In the genomic region with DNA sequence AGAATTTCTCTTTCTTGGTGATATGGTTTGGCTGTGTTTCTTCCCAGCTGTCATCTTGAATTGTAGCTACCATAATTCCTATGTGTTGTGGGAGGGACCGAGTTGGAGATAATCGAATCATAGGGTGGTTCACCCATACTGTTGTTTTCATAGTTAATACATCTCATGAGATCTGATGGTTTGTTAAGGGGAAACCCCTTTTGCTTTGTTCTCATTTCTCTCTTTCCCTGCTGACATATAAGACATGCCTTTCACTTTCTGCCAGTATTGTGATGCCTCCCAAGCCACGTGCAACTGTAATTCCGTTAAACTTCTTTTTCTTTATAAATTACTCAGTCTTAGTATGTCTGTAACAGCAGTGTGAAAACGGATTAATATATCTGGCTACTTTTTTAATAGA, we compare ENCODE assay signal across 24 cellular contexts.
A peak's percentile ranks its signal among the peaks of the same experiment; 100 is the strongest.
DNase-seq lines count a peak whose midpoint lies in the region; ATAC-seq and TF ChIP-seq lines count a peak whose summit lies in the region.
"Had no signal": no experiment of that assay in that cellular context is flagged by ENCODE, and none has a peak within 500 bp of the region (broad histone marks: within the 10 kb centered on the region; RNA-seq: fewer than 3 reads in every experiment).

No MANE protein-coding gene starts in this region.

- no peak overlapping the region for H3K27ac Mint-ChIP-seq in activated naive CD4-positive, alpha-beta T cell treated with anti-CD3 and anti-CD28 coated beads, Interleukin-2, amount 50 U/mL, for 72 hours
- H3K27ac Mint-ChIP-seq in activated naive CD4-positive, alpha-beta T cell treated with anti-CD3 and anti-CD28 coated beads for 36 hours = no peak overlapping the region
- H3K27ac Mint-ChIP-seq: CD4-positive, alpha-beta memory T cell had no signal

- H3K79me2 ChIP-seq in OCI-LY3 (ENCODE audit: low read length) = no peaks in the 10 kb centered on the region

- TF ChIP-seq CTCF in OCI-LY3 (IDR thresholded peaks at IDR 0.05; ENCODE audit: low read depth, low read length) = no peak
- TF ChIP-seq CTCF in BE2C (IDR thresholded peaks at IDR 0.05; ENCODE audit: low read depth, low read length) = no peak

- H3K36me3 ChIP-seq in OCI-LY3 (replicated peaks; ENCODE audit: low read depth, low read length) = no peaks in the 10 kb centered on the region
- H3K36me3 ChIP-seq in BE2C = no peaks in the 10 kb centered on the region
- H3K36me3 ChIP-seq: BLaER1, HAP-1 had no signal

- H3K4me2 ChIP-seq in OCI-LY3 (ENCODE audit: low read length) = peak overlapping the region; percentile 53; the same call in 1 of the 2 replicates
- H3K4me2 ChIP-seq: A549, BLaER1, KMS-11 had no signal

- CTCF ChIA-PET in activated naive CD4-positive, alpha-beta T cell treated with anti-CD3 and anti-CD28 coated beads for 36 hours (lab: Charles Lee) = no interaction called here

- H3K4me3 Mint-ChIP-seq in activated naive CD4-positive, alpha-beta T cell treated with anti-CD3 and anti-CD28 coated beads for 36 hours = no peak overlapping the region
- H3K4me3 Mint-ChIP-seq: CD4-positive, alpha-beta memory T cell had no signal

- H3K27me3 ChIP-seq in OCI-LY3 (ENCODE audit: low read depth, low read length) (no peaks in the 10 kb centered on the region), BE2C (no peaks in the 10 kb centered on the region)
- H3K27me3 ChIP-seq: BLaER1 had no signal

- no peak overlapping the region for H2AFZ ChIP-seq in OCI-LY3 (ENCODE audit: low read depth, low read length)
- H2AFZ ChIP-seq: GM23248 had no signal

- H3K9ac ChIP-seq in OCI-LY3 (ENCODE audit: low read length) = no peak overlapping the region
- H3K9ac ChIP-seq: BLaER1, GM23248, KMS-11 had no signal

- no peak overlapping the region for H3K4me3 ChIP-seq in OCI-LY3 (ENCODE audit: low read length)
- H3K4me3 ChIP-seq in BE2C (ENCODE audit: low read depth, low read length) = no peak overlapping the region
- H3K4me3 ChIP-seq: A549, BLaER1, GM23248, HAP-1, SK-N-MC had no signal

- peaks cover 4% of the 10 kb centered on the region for H3K27me3 Mint-ChIP-seq in activated naive CD4-positive, alpha-beta T cell treated with anti-CD3 and anti-CD28 coated beads for 36 hours (ENCODE audit: low read depth)

- H3K4me1 ChIP-seq in OCI-LY3 (ENCODE audit: low read length) (peaks cover 11% of the 10 kb centered on the region), BE2C (no peaks in the 10 kb centered on the region)
- H3K4me1 ChIP-seq: A549, BLaER1, HAP-1 had no signal

- H3K27ac ChIP-seq in OCI-LY3 (ENCODE audit: low read length) = no peak overlapping the region
- H3K27ac ChIP-seq: A549, BLaER1, GM23248, HL-60, KMS-11, SK-N-MC had no signal

- H3K36me3 Mint-ChIP-seq in activated naive CD4-positive, alpha-beta T cell treated with anti-CD3 and anti-CD28 coated beads, Interleukin-2, amount 50 U/mL, for 72 hours = peaks cover 0 to 5% of the 10 kb centered on the region in 2 donors
- H3K36me3 Mint-ChIP-seq in activated naive CD4-positive, alpha-beta T cell treated with anti-CD3 and anti-CD28 coated beads for 36 hours (ENCODE audit: low read depth) = no peaks in the 10 kb centered on the region
- H3K36me3 Mint-ChIP-seq: CD4-positive, alpha-beta memory T cell had no signal

- intact Hi-C loops in activated naive CD4-positive, alpha-beta T cell treated with anti-CD3 and anti-CD28 coated beads for 36 hours (cut with micrococcal nuclease) = loop anchor here (1.0 kb wide), 1 partner anchor 110 kb away; no protein-coding TSS in a partner anchor

- H3K4me1 Mint-ChIP-seq in activated naive CD4-positive, alpha-beta T cell treated with anti-CD3 and anti-CD28 coated beads for 36 hours (ENCODE audit: low read depth) = peaks cover 2% of the 10 kb centered on the region
- H3K4me1 Mint-ChIP-seq: CD4-positive, alpha-beta memory T cell had no signal

- peaks cover 12% of the 10 kb centered on the region in 2 donors for H3K9me3 Mint-ChIP-seq in activated naive CD4-positive, alpha-beta T cell treated with anti-CD3 and anti-CD28 coated beads, Interleukin-2, amount 50 U/mL, for 72 hours
- no peaks in the 10 kb centered on the region for H3K9me3 Mint-ChIP-seq in activated naive CD4-positive, alpha-beta T cell treated with anti-CD3 and anti-CD28 coated beads for 36 hours

- no peaks in the 10 kb centered on the region for H4K20me1 ChIP-seq in OCI-LY3 (ENCODE audit: insufficient read depth, low read length)
- H4K20me1 ChIP-seq: BLaER1 had no signal

- peak; percentile 56 to 69 for ATAC-seq in activated naive CD4-positive, alpha-beta T cell treated with anti-CD3 and anti-CD28 coated beads, Interleukin-2, amount 50 U/mL, for 72 hours
- ATAC-seq in GM21619 (IDR thresholded peaks at IDR 0.05; ENCODE audit: unreplicated experiment) (peak; percentile 72), GM19463 (IDR thresholded peaks at IDR 0.05; ENCODE audit: unreplicated experiment) (no peak)
- ATAC-seq: A549 had no signal

- no peak for DNase-seq in activated naive CD4-positive, alpha-beta T cell treated with anti-CD3 and anti-CD28 coated beads, Interleukin-2, amount 50 U/mL, for 72 hours (ENCODE audit: low spot score in 2 of 2)
- DNase-seq in activated naive CD4-positive, alpha-beta T cell treated with anti-CD3 and anti-CD28 coated beads for 36 hours = no peak
- DNase-seq in BE2C (no peak), midbrain (lab: John Stamatoyannopoulos, UW) (no peak)
- DNase-seq: CD4-positive, alpha-beta memory T cell; DMS153; GF-D8; GM23248; MV-4-11; NCI-H1694 treated with DMSO at 0.1 percent for 48 hours; NCI-H2107; NCI-H510A; NCI-H774; OCI-M1; SHP77 had no signal

- no peaks in the 10 kb centered on the region for H3K9me3 ChIP-seq in OCI-LY3 (ENCODE audit: insufficient read depth, low read length)
- no peaks in the 10 kb centered on the region for H3K9me3 ChIP-seq in BE2C
- H3K9me3 ChIP-seq: A549, BLaER1, HAP-1 had no signal
